ENCODE assay signal across 8 cellular contexts in genomic region chr21:43717967-43718871, GRCh38. TPM values are rescaled to one million over a fixed set of nuclear protein-coding genes. Genes with fewer than 3 reads are reported as not detected.
DNase-seq lines count a peak whose midpoint lies in the region; ATAC-seq and TF ChIP-seq lines count a peak whose summit lies in the region.

No MANE protein-coding gene starts in this region.

- no peaks in the 10 kb centered on the region for H3K9me3 ChIP-seq in CD4-positive, CD25-positive, alpha-beta regulatory T cell (ENCODE audit: control insufficient read depth in 2 of 2, low read length in 2 of 2)
- H3K9me3 ChIP-seq in PC-3 (ENCODE audit: low read length) (no peaks in the 10 kb centered on the region), neuron (ENCODE audit: low read length) (peaks cover 3% of the 10 kb centered on the region)

- H3K9ac ChIP-seq in PC-3 (ENCODE audit: low read length) = peak overlapping the region; percentile 94

- peak overlapping the region; percentile 38 to 90 (median 71) for H3K27ac Mint-ChIP-seq in CD4-positive, CD25-positive, alpha-beta regulatory T cell

- peak overlapping the region; percentile 98 for H3K4me2 ChIP-seq in PC-3 (ENCODE audit: low read length)

- CTCF ChIA-PET in PC-3 (lab: Charles Lee) = no interaction called here

- peak overlapping the region; percentile 85 to 96 (median 88) for H3K4me3 Mint-ChIP-seq in CD4-positive, CD25-positive, alpha-beta regulatory T cell

- peaks cover 31% of the 10 kb centered on the region for H3K4me1 ChIP-seq in CD4-positive, CD25-positive, alpha-beta regulatory T cell (ENCODE audit: control insufficient read depth, insufficient read depth, low read length, poor library complexity, severe bottlenecking)
- H3K4me1 ChIP-seq in PC-3 (ENCODE audit: insufficient read depth, low read length) (peaks cover 33% of the 10 kb centered on the region), neuron (ENCODE audit: insufficient read depth, low read length) (peaks cover 10% of the 10 kb centered on the region)

- H3F3A ChIP-seq in PC-3 (ENCODE audit: low read length, unreplicated experiment) = peaks cover 4% of the 10 kb centered on the region

- peaks cover 47% of the 10 kb centered on the region for H3K79me2 ChIP-seq in PC-3 (ENCODE audit: low read length)

- H3K36me3 Mint-ChIP-seq in CD4-positive, CD25-positive, alpha-beta regulatory T cell = no peaks in the 10 kb centered on the region

- no peaks in the 10 kb centered on the region for H3K36me3 ChIP-seq in CD4-positive, CD25-positive, alpha-beta regulatory T cell (ENCODE audit: control insufficient read depth, insufficient read depth, low read length)
- H3K36me3 ChIP-seq in PC-3 (ENCODE audit: low read depth, low read length) = 0 out of 2 replicates have a peak, but pooled peaks cover 5% of the 10 kb centered on the region
- H3K36me3 ChIP-seq in neuron (ENCODE audit: insufficient read depth, low read length) = no peaks in the 10 kb centered on the region

- peaks cover 0 to 33% (median 12%) of the 10 kb centered on the region in 4 donors for H3K4me1 Mint-ChIP-seq in CD4-positive, CD25-positive, alpha-beta regulatory T cell

- no peaks in the 10 kb centered on the region for H3K27me3 ChIP-seq in CD4-positive, CD25-positive, alpha-beta regulatory T cell (ENCODE audit: control insufficient read depth, insufficient read depth, low read length)
- no peaks in the 10 kb centered on the region for H3K27me3 ChIP-seq in PC-3 (ENCODE audit: low read length)
- no peaks in the 10 kb centered on the region for H3K27me3 ChIP-seq in neuron (ENCODE audit: insufficient read depth, low read length)

- no peak for TF ChIP-seq CTCF in PC-3 (conservative IDR thresholded peaks at IDR 0.05; ENCODE audit: low read depth, low read length)

- BruUV-seq in PC-3 (replicated peaks; lab: Mats Ljungman, UMichigan) = no TSS peak

- H4K20me1 ChIP-seq in PC-3 (ENCODE audit: low read length) = peaks cover 32% of the 10 kb centered on the region

- no peak for DNase-seq in CD4-positive, CD25-positive, alpha-beta regulatory T cell
- no peak for DNase-seq in PC-3
- no peak for DNase-seq in NCI-H2081 treated with DMSO at 0.1 percent for 48 hours (lab: John Stamatoyannopoulos, UW)
- DNase-seq in Ammon's horn (ENCODE audit: low spot score) = no peak

- peaks cover 14% of the 10 kb centered on the region for H3K27me3 Mint-ChIP-seq in CD4-positive, CD25-positive, alpha-beta regulatory T cell

- H3K9me2 ChIP-seq in PC-3 (replicated peaks; ENCODE audit: low read length) = no peaks in the 10 kb centered on the region

- intact Hi-C loops in PC-3 (cut with micrococcal nuclease) = loop anchor here (1.0 kb wide), 1 partner anchor 50 kb away; no protein-coding TSS in a partner anchor

- no peak overlapping the region for H3K4me3 ChIP-seq in CD4-positive, CD25-positive, alpha-beta regulatory T cell (ENCODE audit: low read depth, low read length)
- H3K4me3 ChIP-seq in PC-3 (ENCODE audit: low read length) (peak overlapping the region; percentile 77), neuron (ENCODE audit: low read length) (peak overlapping the region; percentile 89)

- peak overlapping the region; percentile 23 for H3K27ac ChIP-seq in CD4-positive, CD25-positive, alpha-beta regulatory T cell (ENCODE audit: insufficient read depth, low read length, poor library complexity, severe bottlenecking)
- H3K27ac ChIP-seq in PC-3 (ENCODE audit: low read length) = peak overlapping the region; percentile 71

- no peak for ATAC-seq in CD4-positive, CD25-positive, alpha-beta regulatory T cell (ENCODE audit: low read depth in 2 of 2)
- ATAC-seq in PC-3 (no peak), esophagus mucosa (peak; percentile 3), HG03342 (IDR thresholded peaks at IDR 0.05; ENCODE audit: unreplicated experiment) (no peak), HG03432 (IDR thresholded peaks at IDR 0.05; ENCODE audit: unreplicated experiment) (no peak)

- POLR2A ChIA-PET in PC-3 (lab: Charles Lee; ENCODE audit: unreplicated experiment) = no interaction called here

- H3K9me3 Mint-ChIP-seq in CD4-positive, CD25-positive, alpha-beta regulatory T cell = no peaks in the 10 kb centered on the region

- H2AFZ ChIP-seq in PC-3 (ENCODE audit: low read length) (peak overlapping the region; percentile 84), neuron (ENCODE audit: low read depth, low read length) (peak overlapping the region; percentile 89)

RNA-seq across cellular contexts. Expression of gene PDXK, which starts 0.7 kb away (rescaled TPM):
- total RNA-seq in CD4-positive, CD25-positive, alpha-beta regulatory T cell = 80.9 TPM
- 10 to 100 TPM; 28.5 to 73.1 (median 36.7) TPM for polyA plus RNA-seq in CD4-positive, CD25-positive, alpha-beta regulatory T cell
- total RNA-seq in PC-3 (2014; rRNA removed) = 423 and 464 TPM in 2 replicates
- 134 TPM for total RNA-seq in esophagus mucosa

RNA-seq across cellular contexts. Expression of gene CSTB, which starts 57.9 kb away (rescaled TPM):
- 24.5 TPM for total RNA-seq in CD4-positive, CD25-positive, alpha-beta regulatory T cell
- 100 to 1,000 TPM in 2 of 4 donors, 10 to 100 TPM in 2; 83.8 to 138 (median 93.9) TPM for polyA plus RNA-seq in CD4-positive, CD25-positive, alpha-beta regulatory T cell
- total RNA-seq in PC-3 (2014; rRNA removed) (99.2 and 151 TPM in 2 replicates), esophagus mucosa (2,371 TPM)

RNA-seq across cellular contexts. Expression of gene RRP1B, which starts 58.9 kb away (rescaled TPM):
- 37.7 TPM for total RNA-seq in CD4-positive, CD25-positive, alpha-beta regulatory T cell
- 10 to 100 TPM; 26.2 to 30.4 (median 27.7) TPM for polyA plus RNA-seq in CD4-positive, CD25-positive, alpha-beta regulatory T cell
- total RNA-seq in PC-3 (2014; rRNA removed) (44.2 and 53.0 TPM in 2 replicates), esophagus mucosa (15.4 TPM)

RNA-seq across cellular contexts. Expression of gene HSF2BP, which starts 58.9 kb away (rescaled TPM):
- total RNA-seq in CD4-positive, CD25-positive, alpha-beta regulatory T cell = 0.35 TPM
- under 1 TPM; 0.20 to 0.61 (median 0.48) TPM for polyA plus RNA-seq in CD4-positive, CD25-positive, alpha-beta regulatory T cell
- total RNA-seq in PC-3 (2014; rRNA removed) (1.2 and 2.4 TPM in 2 replicates), esophagus mucosa (0.92 TPM)

Comparison
In these comparisons a context has a peak if more than half of its experiments do, and no peak if none do; other contexts are left out.
1. RNA of gene CSTB, which starts 57.9 kb away (total RNA-seq): 2,371 TPM in esophagus mucosa (single experiment); 99.2 to 151 TPM in PC-3 and 24.5 TPM in CD4-positive, CD25-positive, alpha-beta regulatory T cell (single experiment); every median in the first group is over 10 times any median in the second.